ENCODE assay signal across 11 cellular contexts in the genomic region with DNA sequence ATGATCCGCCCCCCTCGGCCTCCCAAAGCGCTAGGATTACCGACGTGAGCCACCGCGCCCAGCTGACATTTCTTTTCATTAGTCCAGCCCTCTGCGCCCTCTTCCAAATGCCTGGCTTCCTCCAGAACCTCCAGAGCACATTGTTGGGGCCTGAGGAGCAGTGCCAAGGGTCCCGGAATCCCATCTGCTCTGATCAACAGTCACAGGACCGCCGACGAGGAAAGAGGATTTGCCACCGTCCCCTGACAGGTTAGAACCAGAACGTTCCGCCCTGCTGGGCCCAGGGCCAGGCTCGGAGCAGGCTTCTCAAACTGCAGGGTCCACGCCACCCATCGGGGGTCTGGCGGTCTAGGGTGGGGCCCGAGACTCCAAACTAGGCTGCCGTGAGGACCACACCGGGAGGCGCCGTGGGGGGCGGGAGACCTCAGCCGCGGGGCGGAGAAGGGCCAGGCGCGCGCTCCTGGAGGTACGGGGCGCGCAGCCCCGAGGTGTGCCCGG. TPM values are rescaled to one million over a fixed set of nuclear protein-coding genes. Genes with fewer than 3 reads are reported as not detected.
DNase-seq lines count a peak whose midpoint lies in the region; ATAC-seq and TF ChIP-seq lines count a peak whose summit lies in the region.
"Had no signal": no experiment of that assay in that cellular context is flagged by ENCODE, and none has a peak within 500 bp of the region (broad histone marks: within the 10 kb centered on the region; RNA-seq: fewer than 3 reads in every experiment).

No MANE protein-coding gene starts in this region.

- no peak overlapping the region for H3K27ac Mint-ChIP-seq in immature natural killer cell
- H3K27ac Mint-ChIP-seq: endodermal cell had no signal

- H3K4me3 ChIP-seq in Peyer's patch (peak overlapping the region; percentile 18 to 46 (median 44)), suprapubic skin (peak overlapping the region; percentile 39)

- H3K9me3 Mint-ChIP-seq in immature natural killer cell, result no peaks in the 10 kb centered on the region

- H3K9me3 ChIP-seq in Peyer's patch, result no peaks in the 10 kb centered on the region
- H3K9me3 ChIP-seq in suprapubic skin, result no peaks in the 10 kb centered on the region

- peaks cover 0 to 9% (median 4%) of the 10 kb centered on the region in 4 donors for H3K4me1 ChIP-seq in Peyer's patch
- no peaks in the 10 kb centered on the region for H3K4me1 ChIP-seq in foreskin keratinocyte
- peaks cover 15% of the 10 kb centered on the region for H3K4me1 ChIP-seq in suprapubic skin

- H3K27me3 Mint-ChIP-seq in immature natural killer cell (ENCODE audit: low read depth in 3 of 3), result peaks cover 7 to 41% (median 21%) of the 10 kb centered on the region in 3 donors

- no peak overlapping the region for H3K27ac ChIP-seq in Peyer's patch
- no peak overlapping the region for H3K27ac ChIP-seq in foreskin keratinocyte
- no peak overlapping the region for H3K27ac ChIP-seq in suprapubic skin

- H3K4me1 Mint-ChIP-seq in immature natural killer cell, result peaks cover 7 to 20% of the 10 kb centered on the region in 2 donors

- no peak for TF ChIP-seq POLR2A in Peyer's patch (IDR thresholded peaks at IDR 0.05)
- TF ChIP-seq POLR2A in suprapubic skin (IDR thresholded peaks at IDR 0.05), result no peak

- H3K36me3 ChIP-seq in Peyer's patch (no peaks in the 10 kb centered on the region), suprapubic skin (no peaks in the 10 kb centered on the region)

- H3K27me3 ChIP-seq in Peyer's patch (peaks cover 0 to 15% of the 10 kb centered on the region in 2 donors), foreskin keratinocyte (peaks cover 35% of the 10 kb centered on the region), suprapubic skin (peaks cover 46% of the 10 kb centered on the region)

- 65% methylated on average over 14 of the region's 36 CpGs for WGBS in suprapubic skin

- peak; percentile 19 for ATAC-seq in foreskin keratinocyte

- no peak for TF ChIP-seq CTCF in Peyer's patch (IDR thresholded peaks at IDR 0.05)
- no peak for TF ChIP-seq CTCF in foreskin keratinocyte (conservative IDR thresholded peaks at IDR 0.05)
- no peak for TF ChIP-seq CTCF in suprapubic skin (IDR thresholded peaks at IDR 0.05)

- peaks cover 0 to 3% (median 0%) of the 10 kb centered on the region in 3 donors for H3K36me3 Mint-ChIP-seq in immature natural killer cell

- DNase-seq in activated CD8-positive, alpha-beta memory T cell treated with anti-CD3 and anti-CD28 coated beads for 24 hours, result peak; percentile 63
- DNase-seq in activated CD8-positive, alpha-beta memory T cell treated with anti-CD3 and anti-CD28 coated beads, Interleukin-2, amount 50 U/mL, for 48 hours, result no peak
- no peak for DNase-seq in Peyer's patch
- no peak for DNase-seq in foreskin keratinocyte
- no peak for DNase-seq in suprapubic skin (ENCODE audit: low spot score in 2 of 2)
- DNase-seq in occipital lobe (lab: John Stamatoyannopoulos, UW), result no peak
- no peak for DNase-seq in immature natural killer cell
- DNase-seq in DMS 273 (lab: John Stamatoyannopoulos, UW; ENCODE audit: unreplicated experiment), result no peak
- DNase-seq: activated effector memory CD4-positive, alpha-beta T cell treated with Interleukin-2 at 50 U/mL for 16 hours; GDM1 had no signal

- TF ChIP-seq EP300 in suprapubic skin (IDR thresholded peaks at IDR 0.05), result no peak

- H3K4me3 Mint-ChIP-seq in immature natural killer cell, result peak overlapping the region in 2 of 5 donors; percentile 21 to 25
- H3K4me3 Mint-ChIP-seq: endodermal cell had no signal

RNA-seq across cellular contexts. Expression of gene ITM2C, which starts 36.9 kb away (rescaled TPM):
- 100 to 1,000 TPM in 3 of 4 donors, 10 to 100 TPM in 1; 69.3 to 710 (median 610) TPM for total RNA-seq in Peyer's patch
- total RNA-seq in foreskin keratinocyte, result 51.2 and 51.6 TPM in 2 replicates
- polyA plus RNA-seq in foreskin keratinocyte, result 53.7 and 56.0 TPM in 2 replicates
- 10 to 100 TPM in 3 of 4 donors, 1 to 10 TPM in 1; 9.0 to 17.9 (median 11.4) TPM for total RNA-seq in suprapubic skin
- 112 TPM for total RNA-seq in occipital lobe
- 10 to 100 TPM in 2 of 3 donors, 1 to 10 TPM in 1; 5.3 to 23.7 (median 16.9) TPM for polyA plus RNA-seq in immature natural killer cell
